ENCODE assay signal across 19 cellular contexts in the genomic region with DNA sequence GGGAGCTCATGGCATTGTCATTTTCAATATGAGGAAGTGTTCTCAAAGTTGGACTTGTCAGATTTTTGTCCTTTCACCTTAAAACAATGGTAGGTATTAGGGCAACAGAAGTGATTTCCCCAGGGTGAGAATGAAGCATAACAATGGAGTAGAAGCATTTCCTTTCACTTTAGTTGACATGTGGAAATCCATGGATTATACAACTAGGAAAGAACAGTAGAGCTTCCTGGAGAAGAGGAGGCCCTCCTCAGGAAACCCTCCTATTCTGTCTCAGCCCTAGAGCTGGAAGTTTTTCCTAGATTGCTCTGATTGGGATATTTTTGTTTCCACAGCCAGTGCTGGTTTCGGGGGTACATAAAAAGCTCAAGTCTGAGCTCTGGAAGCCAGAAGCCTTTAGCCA. TPM values are rescaled to one million over a fixed set of nuclear protein-coding genes. Genes with fewer than 3 reads are reported as not detected.
DNase-seq lines count a peak whose midpoint lies in the region; ATAC-seq and TF ChIP-seq lines count a peak whose summit lies in the region.
"Had no signal": no experiment of that assay in that cellular context is flagged by ENCODE, and none has a peak within 500 bp of the region (broad histone marks: within the 10 kb centered on the region; RNA-seq: fewer than 3 reads in every experiment).

No MANE protein-coding gene starts in this region.

- peak overlapping the region; percentile 10 for H3K27ac Mint-ChIP-seq in activated CD8-positive, alpha-beta T cell treated with anti-CD3 and anti-CD28 coated beads, Interleukin-2, amount 10 ng/mL, durations not matched to agents 7 days and 5 days
- H3K27ac Mint-ChIP-seq in activated CD8-positive, alpha-beta T cell treated with anti-CD3 and anti-CD28 coated beads for 36 hours: no peak overlapping the region

- no peak overlapping the region for H3K4me3 ChIP-seq in left ventricle myocardium inferior
- H3K4me3 ChIP-seq: PC-9 had no signal

- no peaks in the 10 kb centered on the region for H3K9me3 Mint-ChIP-seq in activated CD8-positive, alpha-beta T cell treated with anti-CD3 and anti-CD28 coated beads, Interleukin-2, amount 10 ng/mL, durations not matched to agents 7 days and 5 days (ENCODE audit: insufficient read depth)
- H3K9me3 Mint-ChIP-seq in activated CD8-positive, alpha-beta T cell treated with anti-CD3 and anti-CD28 coated beads for 36 hours: no peaks in the 10 kb centered on the region
- H3K9me3 Mint-ChIP-seq: IgD-negative memory B cell had no signal

- H3K36me3 ChIP-seq in left ventricle myocardium inferior: peaks cover 98% of the 10 kb centered on the region

- peak overlapping the region; percentile 75 for H3K27ac ChIP-seq in left ventricle myocardium inferior (replicated peaks)
- H3K27ac ChIP-seq: HL-60, KMS-11, PC-9 had no signal

- DNase-seq in activated CD8-positive, alpha-beta T cell treated with anti-CD3 and anti-CD28 coated beads, Interleukin-2, amount 10 ng/mL, durations not matched to agents 7 days and 5 days: no peak
- no peak for DNase-seq in activated CD8-positive, alpha-beta T cell treated with anti-CD3 and anti-CD28 coated beads for 36 hours
- DNase-seq in left ventricle myocardium inferior (no peak), cardiac septum (ENCODE audit: low spot score) (no peak), lung microvascular endothelial cell (ENCODE audit: low read depth in 2 of 2) (peak; percentile 48), hepatic stellate cell (ENCODE audit: low spot score) (no peak)
- DNase-seq: 8988T, ACHN, Calu3, DMS79 treated with DMSO at 0.1 percent for 48 hours, MM.1S, NCI-H2029, NCI-H526 treated with DMSO at 0.1 percent for 48 hours, PC-9, SHP77 had no signal

- no peaks in the 10 kb centered on the region for H3K9me3 ChIP-seq in left ventricle myocardium inferior (replicated peaks)

- H3K4me1 ChIP-seq in left ventricle myocardium inferior: peaks cover 18% of the 10 kb centered on the region

- peaks cover 63% of the 10 kb centered on the region for H3K36me3 Mint-ChIP-seq in activated CD8-positive, alpha-beta T cell treated with anti-CD3 and anti-CD28 coated beads, Interleukin-2, amount 10 ng/mL, durations not matched to agents 7 days and 5 days (ENCODE audit: low read depth)
- H3K36me3 Mint-ChIP-seq in activated CD8-positive, alpha-beta T cell treated with anti-CD3 and anti-CD28 coated beads for 36 hours (ENCODE audit: low read depth): peaks cover 39% of the 10 kb centered on the region

- no peak for ATAC-seq in activated CD8-positive, alpha-beta T cell treated with anti-CD3 and anti-CD28 coated beads, Interleukin-2, amount 10 ng/mL, durations not matched to agents 7 days and 5 days
- no peak for ATAC-seq in activated CD8-positive, alpha-beta T cell treated with anti-CD3 and anti-CD28 coated beads for 36 hours
- ATAC-seq in GM19324 (IDR thresholded peaks at IDR 0.05; ENCODE audit: low FRiP score, unreplicated experiment): no peak

- TF ChIP-seq CTCF in activated CD8-positive, alpha-beta T cell treated with anti-CD3 and anti-CD28 coated beads for 36 hours (IDR thresholded peaks at IDR 0.05): no peak
- TF ChIP-seq CTCF in left ventricle myocardium inferior (IDR thresholded peaks at IDR 0.05; ENCODE audit: borderline replicate concordance): no peak

- H3K4me3 Mint-ChIP-seq in activated CD8-positive, alpha-beta T cell treated with anti-CD3 and anti-CD28 coated beads, Interleukin-2, amount 10 ng/mL, durations not matched to agents 7 days and 5 days: no peak overlapping the region
- H3K4me3 Mint-ChIP-seq in activated CD8-positive, alpha-beta T cell treated with anti-CD3 and anti-CD28 coated beads for 36 hours: no peak overlapping the region
- H3K4me3 Mint-ChIP-seq: IgD-negative memory B cell had no signal

- H3K27me3 ChIP-seq in left ventricle myocardium inferior (ENCODE audit: low read depth): no peaks in the 10 kb centered on the region

- POLR2A ChIA-PET in activated CD8-positive, alpha-beta T cell treated with anti-CD3 and anti-CD28 coated beads, Interleukin-2, amount 10 ng/mL, durations not matched to agents 7 days and 5 days (lab: Charles Lee): interaction anchor here (1.1 kb wide), 1 partner anchor 219 kb away, joined by 3 read pairs; no protein-coding TSS in a partner anchor
- POLR2A ChIA-PET in activated CD8-positive, alpha-beta T cell treated with anti-CD3 and anti-CD28 coated beads for 36 hours (lab: Charles Lee): interaction anchor here (1.0 kb wide), 2 partner anchors 14 to 96 kb away, joined by 3 to 4 read pairs; a partner anchor contains a TSS

- no peaks in the 10 kb centered on the region for H3K27me3 Mint-ChIP-seq in activated CD8-positive, alpha-beta T cell treated with anti-CD3 and anti-CD28 coated beads, Interleukin-2, amount 10 ng/mL, durations not matched to agents 7 days and 5 days (ENCODE audit: low read depth)
- no peaks in the 10 kb centered on the region for H3K27me3 Mint-ChIP-seq in activated CD8-positive, alpha-beta T cell treated with anti-CD3 and anti-CD28 coated beads for 36 hours
- H3K27me3 Mint-ChIP-seq: IgD-negative memory B cell had no signal

- intact Hi-C loops in activated CD8-positive, alpha-beta T cell treated with anti-CD3 and anti-CD28 coated beads for 36 hours (cut with micrococcal nuclease): no loop called here
- intact Hi-C loops in left ventricle myocardium inferior (cut with micrococcal nuclease): no loop called here
- intact Hi-C loops in cardiac septum (cut with DNase I): no loop called here

- no peaks in the 10 kb centered on the region for H3K4me1 Mint-ChIP-seq in activated CD8-positive, alpha-beta T cell treated with anti-CD3 and anti-CD28 coated beads, Interleukin-2, amount 10 ng/mL, durations not matched to agents 7 days and 5 days (ENCODE audit: low read depth)
- H3K4me1 Mint-ChIP-seq in activated CD8-positive, alpha-beta T cell treated with anti-CD3 and anti-CD28 coated beads for 36 hours (ENCODE audit: low read depth): no peaks in the 10 kb centered on the region
- H3K4me1 Mint-ChIP-seq: IgD-negative memory B cell had no signal

- CTCF ChIA-PET in activated CD8-positive, alpha-beta T cell treated with anti-CD3 and anti-CD28 coated beads, Interleukin-2, amount 10 ng/mL, durations not matched to agents 7 days and 5 days (lab: Charles Lee): interaction anchor here (1.0 to 1.2 kb wide), 2 partner anchors 23 to 25 kb away, joined by 4 to 5 read pairs; no protein-coding TSS in a partner anchor
- CTCF ChIA-PET in activated CD8-positive, alpha-beta T cell treated with anti-CD3 and anti-CD28 coated beads for 36 hours (lab: Charles Lee): interaction anchor here (0.9 to 1.2 kb wide), 2 partner anchors 11 to 73 kb away, joined by 3 read pairs; no protein-coding TSS in a partner anchor

RNA-seq across cellular contexts. Expression of a gene that starts 13.8 kb away (rescaled TPM):
- 1 to 10 TPM in 1 of 2 experiments, under 1 TPM in 1; 0.68 to 1.1 TPM for total RNA-seq in activated CD8-positive, alpha-beta T cell treated with anti-CD3 and anti-CD28 coated beads, Interleukin-2, amount 10 ng/mL, durations not matched to agents 7 days and 5 days
- total RNA-seq in activated CD8-positive, alpha-beta T cell treated with anti-CD3 and anti-CD28 coated beads for 36 hours: 1 to 10 TPM; 2.9 to 3.1 TPM
- total RNA-seq in left ventricle myocardium inferior (6.6 TPM), cardiac septum (10.8 TPM), lung microvascular endothelial cell (0.40 and 1.1 TPM in 2 replicates)

RNA-seq across cellular contexts. Expression of a gene that starts 40.2 kb away (rescaled TPM):
- total RNA-seq in activated CD8-positive, alpha-beta T cell treated with anti-CD3 and anti-CD28 coated beads, Interleukin-2, amount 10 ng/mL, durations not matched to agents 7 days and 5 days: 10 to 100 TPM in 1 of 2 experiments, 1 to 10 TPM in 1; 8.9 to 10.1 TPM
- 10 to 100 TPM; 46.0 to 46.4 TPM for total RNA-seq in activated CD8-positive, alpha-beta T cell treated with anti-CD3 and anti-CD28 coated beads for 36 hours
- 7.8 TPM for total RNA-seq in left ventricle myocardium inferior
- total RNA-seq in cardiac septum: 66.8 TPM
- total RNA-seq in lung microvascular endothelial cell: 0.44 and 4.8 TPM in 2 replicates

Comparison
In these comparisons a context has a peak if more than half of its experiments do, and no peak if none do; other contexts are left out.
1. DNase-seq: peak in lung microvascular endothelial cell (2 of 2); none in activated CD8-positive, alpha-beta T cell treated with anti-CD3 and anti-CD28 coated beads, Interleukin-2, amount 10 ng/mL, durations not matched to agents 7 days and 5 days (single experiment), activated CD8-positive, alpha-beta T cell treated with anti-CD3 and anti-CD28 coated beads for 36 hours (single experiment), left ventricle myocardium inferior (single experiment), cardiac septum (single experiment) and hepatic stellate cell (single experiment).